Comparison of ENCODE assay signal across 1 cellular context in the genomic region with DNA sequence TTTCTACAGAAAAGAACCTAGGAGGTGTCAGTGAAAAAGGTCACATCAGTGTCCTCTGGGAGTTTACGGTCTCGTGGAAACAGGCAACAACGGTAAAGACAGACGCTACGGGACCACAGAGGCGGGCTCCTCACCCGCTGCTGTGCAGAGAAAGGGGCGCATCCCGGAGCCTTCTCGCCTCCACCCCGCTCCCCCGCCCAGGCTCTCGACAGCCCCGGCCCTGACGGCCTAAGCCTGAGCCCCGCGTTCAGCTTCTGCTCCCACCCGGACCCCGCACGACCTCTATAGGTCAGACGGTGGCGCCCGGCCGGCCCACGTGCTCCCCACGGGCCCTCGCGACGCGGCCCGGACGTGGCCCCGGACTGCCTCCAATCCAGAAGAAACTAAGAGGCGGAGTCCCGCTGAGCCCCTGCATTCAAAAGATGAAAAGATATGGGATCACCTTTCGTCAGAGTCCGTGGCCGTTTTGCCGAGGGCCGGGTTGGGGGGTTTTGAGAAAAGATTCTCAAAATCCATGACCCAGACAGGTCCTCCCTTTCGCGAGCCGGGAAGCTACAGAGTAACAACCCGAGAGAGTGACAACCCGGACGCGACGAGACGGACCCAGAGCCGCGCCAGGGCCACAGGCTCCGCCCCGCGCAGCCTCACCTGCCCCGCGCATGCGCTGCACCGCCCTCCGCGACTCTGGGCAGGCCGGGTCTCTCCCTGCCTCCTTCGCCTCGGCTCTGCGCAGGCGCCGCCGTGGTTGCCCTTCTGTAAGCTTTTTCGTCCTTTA.
TF ChIP-seq lines count a peak whose summit lies in the region.

A gene (minus strand): TSS at position 577 of the 775 bp plus-strand sequence. CDS start 61 bp downstream, at position 516.

TF ChIP-seq in HepG2, 621 proteins besides CTCF, POLR2A, EP300 and RAD21 (continued from another document and continues in another):
- TF ChIP-seq ZMAT3 (CRISPR knock-in tag; conservative IDR thresholded peaks at IDR 0.05) (0 out of 2 replicates have a peak, but pooled peaks have one; percentile 65), ZNF773 (CRISPR knock-in tag; IDR thresholded peaks at IDR 0.05; ENCODE audit: borderline replicate concordance) (peak; percentile 48; the same call in 1 of the 2 replicates), SSRP1 (CRISPR knock-in tag; IDR thresholded peaks at IDR 0.05) (no peak), POLR2AphosphoS5 (IDR thresholded peaks at IDR 0.05; ENCODE audit: low read depth, low read length) (peak; percentile 97), ZNF333 (CRISPR knock-in tag; IDR thresholded peaks at IDR 0.05; ENCODE audit: borderline replicate concordance) (no peak; the same call in 1 of the 2 replicates), IRF2 (CRISPR knock-in tag; IDR thresholded peaks at IDR 0.05) (peak; percentile 60; the same call in 1 of the 2 replicates), ZBTB8A (CRISPR knock-in tag; IDR thresholded peaks at IDR 0.05; ENCODE audit: borderline replicate concordance, low read depth) (peak; percentile 84; the same call in 1 of the 2 replicates), RELA (CRISPR knock-in tag; IDR thresholded peaks at IDR 0.05) (no peak), ZNF616 (CRISPR knock-in tag; IDR thresholded peaks at IDR 0.05; ENCODE audit: low read depth) (0 out of 2 replicates have a peak, but pooled peaks have one; percentile 82), ZFY (CRISPR knock-in tag; IDR thresholded peaks at IDR 0.05) (peak; percentile 94), PRMT3 (CRISPR knock-in tag; IDR thresholded peaks at IDR 0.05; ENCODE audit: borderline replicate concordance, low read depth) (peak; percentile 81; the same call in 1 of the 2 replicates), CENPT (CRISPR knock-in tag; IDR thresholded peaks at IDR 0.05; ENCODE audit: low read depth) (peak; percentile 68; the same call in 1 of the 2 replicates), ZNF549 (CRISPR knock-in tag; IDR thresholded peaks at IDR 0.05) (0 out of 2 replicates have a peak, but pooled peaks have one; percentile 43), GFI1 (CRISPR knock-in tag; IDR thresholded peaks at IDR 0.05; ENCODE audit: borderline replicate concordance) (peak; percentile 24; the same call in 1 of the 2 replicates), HNRNPL (IDR thresholded peaks at IDR 0.05; ENCODE audit: low read depth, low read length) (no peak), ZBTB20 (CRISPR knock-in tag; IDR thresholded peaks at IDR 0.05; ENCODE audit: borderline replicate concordance, low read depth) (peak; percentile 58), ZFAT (CRISPR knock-in tag; conservative IDR thresholded peaks at IDR 0.05) (no peak; the same call in 1 of the 2 replicates), AHR (CRISPR knock-in tag; IDR thresholded peaks at IDR 0.05) (peak; percentile 75; the same call in 1 of the 2 replicates), TARDBP (CRISPR knock-in tag; IDR thresholded peaks at IDR 0.05) (no peak; the same call in 1 of the 2 replicates), IRX3 (CRISPR knock-in tag; IDR thresholded peaks at IDR 0.05; ENCODE audit: borderline replicate concordance, low read depth) (peak; percentile 70; the same call in 1 of the 2 replicates), NKX3-1 (CRISPR knock-in tag; IDR thresholded peaks at IDR 0.05) (peak; percentile 93; the same call in 1 of the 2 replicates), ZNF446 (CRISPR knock-in tag; IDR thresholded peaks at IDR 0.05) (0 out of 2 replicates have a peak, but pooled peaks have one; percentile 48), CREM (IDR thresholded peaks at IDR 0.05) (no peak; the same call in 1 of the 2 replicates), CREM (CRISPR knock-in tag; IDR thresholded peaks at IDR 0.05) (no peak), MIER3 (CRISPR knock-in tag; IDR thresholded peaks at IDR 0.05; ENCODE audit: borderline replicate concordance) (no peak; the same call in 1 of the 2 replicates), ATF7-NPFF (CRISPR knock-in tag; IDR thresholded peaks at IDR 0.05; ENCODE audit: low read depth) (peak; percentile 77; the same call in 1 of the 2 replicates), ZNF230 (CRISPR knock-in tag; IDR thresholded peaks at IDR 0.05) (peak; percentile 97), DR1 (CRISPR knock-in tag; IDR thresholded peaks at IDR 0.05) (0 out of 2 replicates have a peak, but pooled peaks have one; percentile 65)
- TF ChIP-seq, protein P1, sequence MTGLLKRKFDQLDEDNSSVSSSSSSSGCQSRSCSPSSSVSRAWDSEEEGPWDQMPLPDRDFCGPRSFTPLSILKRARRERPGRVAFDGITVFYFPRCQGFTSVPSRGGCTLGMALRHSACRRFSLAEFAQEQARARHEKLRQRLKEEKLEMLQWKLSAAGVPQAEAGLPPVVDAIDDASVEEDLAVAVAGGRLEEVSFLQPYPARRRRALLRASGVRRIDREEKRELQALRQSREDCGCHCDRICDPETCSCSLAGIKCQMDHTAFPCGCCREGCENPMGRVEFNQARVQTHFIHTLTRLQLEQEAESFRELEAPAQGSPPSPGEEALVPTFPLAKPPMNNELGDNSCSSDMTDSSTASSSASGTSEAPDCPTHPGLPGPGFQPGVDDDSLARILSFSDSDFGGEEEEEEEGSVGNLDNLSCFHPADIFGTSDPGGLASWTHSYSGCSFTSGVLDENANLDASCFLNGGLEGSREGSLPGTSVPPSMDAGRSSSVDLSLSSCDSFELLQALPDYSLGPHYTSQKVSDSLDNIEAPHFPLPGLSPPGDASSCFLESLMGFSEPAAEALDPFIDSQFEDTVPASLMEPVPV (CRISPR knock-in tag; IDR thresholded peaks at IDR 0.05): no peak; the same call in 1 of the 2 replicates
- TF ChIP-seq, protein P2, sequence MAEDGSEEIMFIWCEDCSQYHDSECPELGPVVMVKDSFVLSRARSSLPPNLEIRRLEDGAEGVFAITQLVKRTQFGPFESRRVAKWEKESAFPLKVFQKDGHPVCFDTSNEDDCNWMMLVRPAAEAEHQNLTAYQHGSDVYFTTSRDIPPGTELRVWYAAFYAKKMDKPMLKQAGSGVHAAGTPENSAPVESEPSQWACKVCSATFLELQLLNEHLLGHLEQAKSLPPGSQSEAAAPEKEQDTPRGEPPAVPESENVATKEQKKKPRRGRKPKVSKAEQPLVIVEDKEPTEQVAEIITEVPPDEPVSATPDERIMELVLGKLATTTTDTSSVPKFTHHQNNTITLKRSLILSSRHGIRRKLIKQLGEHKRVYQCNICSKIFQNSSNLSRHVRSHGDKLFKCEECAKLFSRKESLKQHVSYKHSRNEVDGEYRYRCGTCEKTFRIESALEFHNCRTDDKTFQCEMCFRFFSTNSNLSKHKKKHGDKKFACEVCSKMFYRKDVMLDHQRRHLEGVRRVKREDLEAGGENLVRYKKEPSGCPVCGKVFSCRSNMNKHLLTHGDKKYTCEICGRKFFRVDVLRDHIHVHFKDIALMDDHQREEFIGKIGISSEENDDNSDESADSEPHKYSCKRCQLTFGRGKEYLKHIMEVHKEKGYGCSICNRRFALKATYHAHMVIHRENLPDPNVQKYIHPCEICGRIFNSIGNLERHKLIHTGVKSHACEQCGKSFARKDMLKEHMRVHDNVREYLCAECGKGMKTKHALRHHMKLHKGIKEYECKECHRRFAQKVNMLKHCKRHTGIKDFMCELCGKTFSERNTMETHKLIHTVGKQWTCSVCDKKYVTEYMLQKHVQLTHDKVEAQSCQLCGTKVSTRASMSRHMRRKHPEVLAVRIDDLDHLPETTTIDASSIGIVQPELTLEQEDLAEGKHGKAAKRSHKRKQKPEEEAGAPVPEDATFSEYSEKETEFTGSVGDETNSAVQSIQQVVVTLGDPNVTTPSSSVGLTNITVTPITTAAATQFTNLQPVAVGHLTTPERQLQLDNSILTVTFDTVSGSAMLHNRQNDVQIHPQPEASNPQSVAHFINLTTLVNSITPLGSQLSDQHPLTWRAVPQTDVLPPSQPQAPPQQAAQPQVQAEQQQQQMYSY (CRISPR knock-in tag; IDR thresholded peaks at IDR 0.05): peak; percentile 72; the same call in 1 of the 2 replicates
- TF ChIP-seq, protein P3, sequence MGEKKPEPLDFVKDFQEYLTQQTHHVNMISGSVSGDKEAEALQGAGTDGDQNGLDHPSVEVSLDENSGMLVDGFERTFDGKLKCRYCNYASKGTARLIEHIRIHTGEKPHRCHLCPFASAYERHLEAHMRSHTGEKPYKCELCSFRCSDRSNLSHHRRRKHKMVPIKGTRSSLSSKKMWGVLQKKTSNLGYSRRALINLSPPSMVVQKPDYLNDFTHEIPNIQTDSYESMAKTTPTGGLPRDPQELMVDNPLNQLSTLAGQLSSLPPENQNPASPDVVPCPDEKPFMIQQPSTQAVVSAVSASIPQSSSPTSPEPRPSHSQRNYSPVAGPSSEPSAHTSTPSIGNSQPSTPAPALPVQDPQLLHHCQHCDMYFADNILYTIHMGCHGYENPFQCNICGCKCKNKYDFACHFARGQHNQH (CRISPR knock-in tag; IDR thresholded peaks at IDR 0.05): peak; percentile 87
- TF ChIP-seq, protein P4, sequence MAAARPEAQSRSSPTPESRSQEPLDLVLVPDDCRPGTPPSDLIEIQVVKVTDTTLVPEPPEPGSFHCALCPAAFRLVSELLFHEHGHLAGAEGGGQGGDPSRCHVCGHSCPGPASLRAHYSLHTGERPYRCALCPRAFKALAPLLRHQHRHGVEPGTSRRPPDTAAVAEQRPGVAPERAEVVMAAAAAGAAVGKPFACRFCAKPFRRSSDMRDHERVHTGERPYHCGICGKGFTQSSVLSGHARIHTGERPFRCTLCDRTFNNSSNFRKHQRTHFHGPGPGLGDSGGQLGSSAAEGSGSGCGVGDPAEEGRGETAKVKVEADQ (CRISPR knock-in tag; IDR thresholded peaks at IDR 0.05; ENCODE audit: borderline replicate concordance): peak; percentile 54; the same call in 1 of the 2 replicates
- TF ChIP-seq, protein P5, sequence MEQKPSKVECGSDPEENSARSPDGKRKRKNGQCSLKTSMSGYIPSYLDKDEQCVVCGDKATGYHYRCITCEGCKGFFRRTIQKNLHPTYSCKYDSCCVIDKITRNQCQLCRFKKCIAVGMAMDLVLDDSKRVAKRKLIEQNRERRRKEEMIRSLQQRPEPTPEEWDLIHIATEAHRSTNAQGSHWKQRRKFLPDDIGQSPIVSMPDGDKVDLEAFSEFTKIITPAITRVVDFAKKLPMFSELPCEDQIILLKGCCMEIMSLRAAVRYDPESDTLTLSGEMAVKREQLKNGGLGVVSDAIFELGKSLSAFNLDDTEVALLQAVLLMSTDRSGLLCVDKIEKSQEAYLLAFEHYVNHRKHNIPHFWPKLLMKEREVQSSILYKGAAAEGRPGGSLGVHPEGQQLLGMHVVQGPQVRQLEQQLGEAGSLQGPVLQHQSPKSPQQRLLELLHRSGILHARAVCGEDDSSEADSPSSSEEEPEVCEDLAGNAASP (CRISPR knock-in tag; IDR thresholded peaks at IDR 0.05; ENCODE audit: borderline replicate concordance): peak; percentile 67; the same call in 1 of the 2 replicates
- TF ChIP-seq, protein P6, sequence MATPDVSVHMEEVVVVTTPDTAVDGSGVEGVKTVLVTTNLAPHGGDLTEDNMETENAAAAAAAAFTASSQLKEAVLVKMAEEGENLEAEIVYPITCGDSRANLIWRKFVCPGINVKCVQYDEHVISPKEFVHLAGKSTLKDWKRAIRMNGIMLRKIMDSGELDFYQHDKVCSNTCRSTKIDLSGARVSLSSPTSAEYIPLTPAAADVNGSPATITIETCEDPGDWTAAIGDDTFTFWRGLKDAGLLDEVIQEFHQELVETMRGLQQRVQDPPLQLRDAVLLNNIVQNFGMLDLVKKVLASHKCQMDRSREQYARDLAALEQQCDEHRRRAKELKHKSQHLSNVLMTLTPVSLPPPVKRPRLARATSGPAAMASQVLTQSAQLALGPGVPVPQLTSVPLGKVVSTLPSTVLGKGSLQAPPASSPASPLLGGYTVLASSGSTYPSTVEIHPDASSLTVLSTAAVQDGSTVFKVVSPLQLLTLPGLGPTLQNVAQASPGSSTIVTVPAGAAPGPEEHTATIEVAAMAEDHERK (CRISPR knock-in tag; IDR thresholded peaks at IDR 0.05; ENCODE audit: low read depth): no peak
- TF ChIP-seq, protein P7, sequence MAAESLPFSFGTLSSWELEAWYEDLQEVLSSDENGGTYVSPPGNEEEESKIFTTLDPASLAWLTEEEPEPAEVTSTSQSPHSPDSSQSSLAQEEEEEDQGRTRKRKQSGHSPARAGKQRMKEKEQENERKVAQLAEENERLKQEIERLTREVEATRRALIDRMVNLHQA (CRISPR knock-in tag; IDR thresholded peaks at IDR 0.05): no peak
- TF ChIP-seq, protein P8, sequence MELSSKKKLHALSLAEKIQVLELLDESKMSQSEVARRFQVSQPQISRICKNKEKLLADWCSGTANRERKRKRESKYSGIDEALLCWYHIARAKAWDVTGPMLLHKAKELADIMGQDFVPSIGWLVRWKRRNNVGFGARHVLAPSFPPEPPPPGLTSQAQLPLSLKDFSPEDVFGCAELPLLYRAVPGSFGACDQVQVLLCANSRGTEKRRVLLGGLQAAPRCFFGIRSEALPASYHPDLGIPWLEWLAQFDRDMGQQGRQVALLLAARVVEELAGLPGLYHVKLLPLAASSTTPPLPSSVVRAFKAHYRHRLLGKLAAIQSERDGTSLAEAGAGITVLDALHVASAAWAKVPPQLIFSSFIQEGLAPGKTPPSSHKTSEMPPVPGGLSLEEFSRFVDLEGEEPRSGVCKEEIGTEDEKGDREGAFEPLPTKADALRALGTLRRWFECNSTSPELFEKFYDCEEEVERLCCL (CRISPR knock-in tag; IDR thresholded peaks at IDR 0.05; ENCODE audit: borderline replicate concordance): peak; percentile 93
- TF ChIP-seq, protein P9, sequence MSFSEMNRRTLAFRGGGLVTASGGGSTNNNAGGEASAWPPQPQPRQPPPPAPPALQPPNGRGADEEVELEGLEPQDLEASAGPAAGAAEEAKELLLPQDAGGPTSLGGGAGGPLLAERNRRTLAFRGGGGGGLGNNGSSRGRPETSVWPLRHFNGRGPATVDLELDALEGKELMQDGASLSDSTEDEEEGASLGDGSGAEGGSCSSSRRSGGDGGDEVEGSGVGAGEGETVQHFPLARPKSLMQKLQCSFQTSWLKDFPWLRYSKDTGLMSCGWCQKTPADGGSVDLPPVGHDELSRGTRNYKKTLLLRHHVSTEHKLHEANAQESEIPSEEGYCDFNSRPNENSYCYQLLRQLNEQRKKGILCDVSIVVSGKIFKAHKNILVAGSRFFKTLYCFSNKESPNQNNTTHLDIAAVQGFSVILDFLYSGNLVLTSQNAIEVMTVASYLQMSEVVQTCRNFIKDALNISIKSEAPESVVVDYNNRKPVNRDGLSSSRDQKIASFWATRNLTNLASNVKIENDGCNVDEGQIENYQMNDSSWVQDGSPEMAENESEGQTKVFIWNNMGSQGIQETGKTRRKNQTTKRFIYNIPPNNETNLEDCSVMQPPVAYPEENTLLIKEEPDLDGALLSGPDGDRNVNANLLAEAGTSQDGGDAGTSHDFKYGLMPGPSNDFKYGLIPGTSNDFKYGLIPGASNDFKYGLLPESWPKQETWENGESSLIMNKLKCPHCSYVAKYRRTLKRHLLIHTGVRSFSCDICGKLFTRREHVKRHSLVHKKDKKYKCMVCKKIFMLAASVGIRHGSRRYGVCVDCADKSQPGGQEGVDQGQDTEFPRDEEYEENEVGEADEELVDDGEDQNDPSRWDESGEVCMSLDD (CRISPR knock-in tag; IDR thresholded peaks at IDR 0.05; ENCODE audit: borderline replicate concordance): peak; percentile 95
- TF ChIP-seq, protein P10, sequence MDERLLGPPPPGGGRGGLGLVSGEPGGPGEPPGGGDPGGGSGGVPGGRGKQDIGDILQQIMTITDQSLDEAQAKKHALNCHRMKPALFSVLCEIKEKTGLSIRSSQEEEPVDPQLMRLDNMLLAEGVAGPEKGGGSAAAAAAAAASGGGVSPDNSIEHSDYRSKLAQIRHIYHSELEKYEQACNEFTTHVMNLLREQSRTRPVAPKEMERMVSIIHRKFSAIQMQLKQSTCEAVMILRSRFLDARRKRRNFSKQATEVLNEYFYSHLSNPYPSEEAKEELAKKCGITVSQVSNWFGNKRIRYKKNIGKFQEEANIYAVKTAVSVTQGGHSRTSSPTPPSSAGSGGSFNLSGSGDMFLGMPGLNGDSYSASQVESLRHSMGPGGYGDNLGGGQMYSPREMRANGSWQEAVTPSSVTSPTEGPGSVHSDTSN (CRISPR knock-in tag; IDR thresholded peaks at IDR 0.05): no peak
